1 cellular context compared by ENCODE assay signal in genomic region chr2:42053482-42053790, GRCh38.
TF ChIP-seq lines count a peak whose summit lies in the region.

No MANE protein-coding gene starts in this region.

TF ChIP-seq in H1, 55 proteins besides CTCF, POLR2A, EP300 and RAD21 (continued from another document):
- TF ChIP-seq NRF1 (IDR thresholded peaks at IDR 0.05; ENCODE audit: low read depth, low read length) (no peak), GTF2F1 (IDR thresholded peaks at IDR 0.05; ENCODE audit: borderline replicate concordance, low read depth, low read length) (no peak), KDM1A (IDR thresholded peaks at IDR 0.05; ENCODE audit: borderline replicate concordance, low read length) (no peak), POLR2AphosphoS5 (IDR thresholded peaks at IDR 0.05; ENCODE audit: low read depth, low read length) (no peak), SP2 (IDR thresholded peaks at IDR 0.05; ENCODE audit: low read length) (no peak)
